ENCODE assay signal across 10 cellular contexts in genomic region chr10:63627881-63628296, GRCh38.
DNase-seq lines count a peak whose midpoint lies in the region; ATAC-seq and TF ChIP-seq lines count a peak whose summit lies in the region.
"Had no signal": no experiment of that assay in that cellular context is flagged by ENCODE, and none has a peak within 500 bp of the region (broad histone marks: within the 10 kb centered on the region; RNA-seq: fewer than 3 reads in every experiment).

No MANE protein-coding gene starts in this region.

- H3K9ac ChIP-seq in neural progenitor cell: no peak overlapping the region

- CTCF ChIA-PET in Calu3 (lab: Charles Lee) (interaction anchor here (1.4 to 4.1 kb wide), 5 partner anchors 92 to 462 kb away, joined by 5 to 38 read pairs (median 5); no protein-coding TSS in a partner anchor), RWPE1 (lab: Yijun Ruan, JAX) (interaction anchor here (0.5 to 1.0 kb wide), 3 partner anchors 11 to 461 kb away, joined by 3 to 6 read pairs (median 5); no protein-coding TSS in a partner anchor)

- H3K27ac Mint-ChIP-seq in Calu3 (ENCODE audit: unreplicated experiment) (peak overlapping the region; percentile 95), brain (peak overlapping the region; percentile 94 to 98 (median 97)), neural progenitor cell (peak overlapping the region; percentile 83)

- intact Hi-C loops in Calu3 (cut with micrococcal nuclease; ENCODE audit: unreplicated experiment): loop anchor here (2.0 to 5.0 kb wide), 4 partner anchors 106 to 461 kb away; partner anchors contain the start of gene REEP3

- H4K20me1 ChIP-seq in neural progenitor cell (ENCODE audit: low read depth): no peaks in the 10 kb centered on the region

- no peak overlapping the region for H3K4me3 ChIP-seq in Jurkat, Clone E6-1 (ENCODE audit: low read length)
- no peak overlapping the region for H3K4me3 ChIP-seq in neural progenitor cell
- no peak overlapping the region for H3K4me3 ChIP-seq in BE2C (ENCODE audit: low read depth, low read length)

- H3K36me3 ChIP-seq in neural progenitor cell: no peaks in the 10 kb centered on the region
- H3K36me3 ChIP-seq in BE2C: no peaks in the 10 kb centered on the region
- H3K36me3 ChIP-seq: SJCRH30 had no signal

- H3K27ac ChIP-seq in neural progenitor cell (no peak overlapping the region), RWPE1 (no peak overlapping the region)

- no peak overlapping the region for H3K4me3 Mint-ChIP-seq in Calu3 (ENCODE audit: low read depth, unreplicated experiment)
- peak overlapping the region; percentile 85 to 94 (median 88) for H3K4me3 Mint-ChIP-seq in brain
- no peak overlapping the region for H3K4me3 Mint-ChIP-seq in neural progenitor cell

- POLR2A ChIA-PET in RWPE1 (lab: Yijun Ruan, JAX; ENCODE audit: low non-redundant PET): interaction anchor here (1.5 kb wide), 1 partner anchor 106 kb away, joined by 3 read pairs; the partner anchor contains the start of gene REEP3

- H3K9me3 ChIP-seq in neural progenitor cell (ENCODE audit: low read depth): no peaks in the 10 kb centered on the region
- H3K9me3 ChIP-seq in BE2C: no peaks in the 10 kb centered on the region
- H3K9me3 ChIP-seq: SJCRH30 had no signal

- H3K4me1 Mint-ChIP-seq in Calu3 (ENCODE audit: low read depth, unreplicated experiment) (peaks cover 37% of the 10 kb centered on the region), brain (peaks cover 53% of the 10 kb centered on the region), neural progenitor cell (peaks cover 39% of the 10 kb centered on the region)

- no peak for DNase-seq in Calu3
- peak; percentile 15 for DNase-seq in Jurkat, Clone E6-1 (ENCODE audit: low read depth, low spot score)
- DNase-seq in neural progenitor cell (ENCODE audit: low spot score): no peak
- DNase-seq in RWPE1 (ENCODE audit: low spot score): no peak
- no peak for DNase-seq in NCI-H526 treated with DMSO at 0.1 percent for 48 hours (lab: John Stamatoyannopoulos, UW)
- DNase-seq in BE2C: no peak
- DNase-seq: activated T-cell treated with anti-CD3 and anti-CD28 coated beads, Interleukin-2, amount 50 U/mL, for 48 hours had no signal

- H3K27me3 Mint-ChIP-seq in Calu3 (ENCODE audit: unreplicated experiment) (no peaks in the 10 kb centered on the region), brain (peaks cover 9% of the 10 kb centered on the region), neural progenitor cell (ENCODE audit: insufficient read depth, low read depth) (peaks cover 5% of the 10 kb centered on the region)

- TF ChIP-seq CTCF in Calu3 (IDR thresholded peaks at IDR 0.05; ENCODE audit: unreplicated experiment) (no peak), brain (conservative IDR thresholded peaks at IDR 0.05) (no peak), neural progenitor cell (IDR thresholded peaks at IDR 0.05) (no peak), RWPE1 (conservative IDR thresholded peaks at IDR 0.05; ENCODE audit: low read depth) (no peak), BE2C (IDR thresholded peaks at IDR 0.05; ENCODE audit: low read depth, low read length) (no peak)

- peak overlapping the region; percentile 79 for H3K4me2 ChIP-seq in neural progenitor cell

- peaks cover 35% of the 10 kb centered on the region for H3K36me3 Mint-ChIP-seq in Calu3 (ENCODE audit: insufficient read depth, unreplicated experiment)
- H3K36me3 Mint-ChIP-seq in brain: peaks cover 4% of the 10 kb centered on the region
- no peaks in the 10 kb centered on the region for H3K36me3 Mint-ChIP-seq in neural progenitor cell

- no peak overlapping the region for H2AFZ ChIP-seq in neural progenitor cell (replicated peaks)

- H3K4me1 ChIP-seq in neural progenitor cell: peaks cover 25% of the 10 kb centered on the region
- peaks cover 4% of the 10 kb centered on the region for H3K4me1 ChIP-seq in BE2C

- H3K27me3 ChIP-seq in neural progenitor cell: no peaks in the 10 kb centered on the region
- no peaks in the 10 kb centered on the region for H3K27me3 ChIP-seq in BE2C
- H3K27me3 ChIP-seq: SJCRH30 had no signal

- ATAC-seq in GM18867 (IDR thresholded peaks at IDR 0.05; ENCODE audit: unreplicated experiment): no peak

- H3K79me2 ChIP-seq in neural progenitor cell (ENCODE audit: low read depth): no peaks in the 10 kb centered on the region

- H3F3A ChIP-seq in neural progenitor cell (ENCODE audit: low read depth): peaks cover 41% of the 10 kb centered on the region

- BruUV-seq in Calu3 (replicated peaks; lab: Mats Ljungman, UMichigan): no TSS peak

- H3K9me3 Mint-ChIP-seq in Calu3 (ENCODE audit: low read depth, unreplicated experiment) (no peaks in the 10 kb centered on the region), brain (no peaks in the 10 kb centered on the region), neural progenitor cell (no peaks in the 10 kb centered on the region)

Comparison
In these comparisons a context has a peak if more than half of its experiments do, and no peak if none do; other contexts are left out.
1. H3K4me3 Mint-ChIP-seq: peak in brain (5 of 5); none in Calu3 (single experiment) and neural progenitor cell (single experiment).
2. Peak in every context shown above with its lines, with median percentiles within 50 percentile points of each other: H3K27ac Mint-ChIP-seq.